Comparison of ENCODE assay signal across 9 cellular contexts in the genomic region with DNA sequence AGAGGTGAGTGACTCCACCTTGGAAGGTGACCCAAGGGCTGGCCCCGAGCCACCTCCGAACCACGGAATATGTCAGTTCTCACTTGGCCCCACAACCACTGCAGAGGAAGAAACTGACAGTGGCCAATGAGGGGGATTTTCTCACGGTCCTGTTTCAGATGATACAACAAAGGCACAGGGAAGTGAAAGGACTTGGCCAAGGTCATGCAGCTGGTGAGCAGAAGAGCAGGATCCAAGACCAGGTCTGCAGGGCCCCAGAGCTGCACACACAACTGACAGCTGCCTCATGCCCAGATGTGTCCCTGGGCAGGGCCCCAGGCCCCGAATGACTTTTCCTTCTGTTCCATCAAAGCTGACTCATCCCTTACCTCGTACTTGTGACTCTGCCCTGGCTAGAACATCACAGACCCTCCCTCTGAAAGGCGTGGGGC. TPM values are rescaled to one million over a fixed set of nuclear protein-coding genes. Genes with fewer than 3 reads are reported as not detected.
DNase-seq lines count a peak whose midpoint lies in the region; ATAC-seq and TF ChIP-seq lines count a peak whose summit lies in the region.
"Had no signal": no experiment of that assay in that cellular context is flagged by ENCODE, and none has a peak within 500 bp of the region (broad histone marks: within the 10 kb centered on the region; RNA-seq: fewer than 3 reads in every experiment).

No MANE protein-coding gene starts in this region.

- intact Hi-C loops in activated CD4-positive, alpha-beta memory T cell treated with anti-CD3 and anti-CD28 coated beads for 36 hours (cut with micrococcal nuclease) = no loop called here
- intact Hi-C loops in Caco-2 (cut with micrococcal nuclease; ENCODE audit: unreplicated experiment) = no loop called here
- intact Hi-C loops in CD8-positive, alpha-beta T cell (cut with DNase I, micrococcal nuclease) = no loop called here

- ATAC-seq in HG03060 (IDR thresholded peaks at IDR 0.05; ENCODE audit: low read depth, unreplicated experiment) = peak; percentile 56
- peak; percentile 92 for ATAC-seq in stimulated activated memory B cell treated with anti-CD40 and anti-IgM and Interleukin-4, amounts not matched to agents 10 μg/mL and 1 μg/mL and 100 μg/mL, for 72 hours
- ATAC-seq in CD8-positive, alpha-beta T cell = no peak
- ATAC-seq: Panc1 had no signal

- peak; percentile 46 for DNase-seq in activated CD4-positive, alpha-beta memory T cell treated with anti-CD3 and anti-CD28 coated beads for 36 hours
- DNase-seq in activated CD4-positive, alpha-beta memory T cell treated with anti-CD3 and anti-CD28 coated beads, Interleukin-2, amount 10 ng/mL, durations not matched to agents 7 days and 5 days = no peak
- peak; percentile 62 for DNase-seq in astrocyte of the hippocampus (ENCODE audit: low read depth, low spot score)
- DNase-seq in mesothelial cell of epicardium (ENCODE audit: low spot score in 2 of 2, unreplicated experiment in 2 of 2) = no peak
- DNase-seq in Caco-2 = no peak
- DNase-seq in CD8-positive, alpha-beta T cell = no peak

- CTCF ChIA-PET in activated CD4-positive, alpha-beta memory T cell treated with anti-CD3 and anti-CD28 coated beads for 36 hours (lab: Charles Lee) = interaction anchor here (1.9 to 5.0 kb wide), 2 partner anchors 19 to 69 kb away, joined by 4 to 39 read pairs; no protein-coding TSS in a partner anchor
- CTCF ChIA-PET in activated CD4-positive, alpha-beta memory T cell treated with anti-CD3 and anti-CD28 coated beads, Interleukin-2, amount 10 ng/mL, durations not matched to agents 7 days and 5 days (lab: Charles Lee) = interaction anchor here (1.4 to 1.8 kb wide), 2 partner anchors 20 kb away, joined by 4 read pairs; no protein-coding TSS in a partner anchor
- CTCF ChIA-PET in Caco-2 (lab: Charles Lee) = interaction anchor here (1.3 kb wide), 1 partner anchor 20 kb away, joined by 3 read pairs; no protein-coding TSS in a partner anchor
- CTCF ChIA-PET in CD8-positive, alpha-beta T cell (lab: Charles Lee) = interaction anchor here (0.6 to 11.5 kb wide), 4 partner anchors 18 to 73 kb away, joined by 3 to 86 read pairs (median 4); no protein-coding TSS in a partner anchor

- no peaks in the 10 kb centered on the region for H3K27me3 Mint-ChIP-seq in activated CD4-positive, alpha-beta memory T cell treated with anti-CD3 and anti-CD28 coated beads for 36 hours
- no peaks in the 10 kb centered on the region for H3K27me3 Mint-ChIP-seq in activated CD4-positive, alpha-beta memory T cell treated with anti-CD3 and anti-CD28 coated beads, Interleukin-2, amount 10 ng/mL, durations not matched to agents 7 days and 5 days
- no peaks in the 10 kb centered on the region for H3K27me3 Mint-ChIP-seq in stimulated activated memory B cell treated with anti-CD40 and anti-IgM and Interleukin-4, amounts not matched to agents 10 μg/mL and 1 μg/mL and 100 μg/mL, for 72 hours
- no peaks in the 10 kb centered on the region for H3K27me3 Mint-ChIP-seq in mesothelial cell of epicardium (ENCODE audit: low read depth)
- H3K27me3 Mint-ChIP-seq in Caco-2 (ENCODE audit: insufficient read depth, unreplicated experiment) = no peaks in the 10 kb centered on the region
- no peaks in the 10 kb centered on the region for H3K27me3 Mint-ChIP-seq in CD8-positive, alpha-beta T cell (ENCODE audit: low read depth)

- no peak overlapping the region for H3K4me3 ChIP-seq in Caco-2 (ENCODE audit: low read depth, low read length)
- no peak overlapping the region for H3K4me3 ChIP-seq in CD8-positive, alpha-beta T cell (ENCODE audit: low read depth, low read length)

- no peaks in the 10 kb centered on the region for H3K27me3 ChIP-seq in Caco-2 (replicated peaks; ENCODE audit: control insufficient read depth, insufficient read depth, low read length)
- no peaks in the 10 kb centered on the region for H3K27me3 ChIP-seq in CD8-positive, alpha-beta T cell (ENCODE audit: insufficient read depth, low read length)

- no peaks in the 10 kb centered on the region for H3K9me3 ChIP-seq in Caco-2
- H3K9me3 ChIP-seq in CD8-positive, alpha-beta T cell (ENCODE audit: low read length) = no peaks in the 10 kb centered on the region

- H3K36me3 Mint-ChIP-seq in activated CD4-positive, alpha-beta memory T cell treated with anti-CD3 and anti-CD28 coated beads for 36 hours = peaks cover 21% of the 10 kb centered on the region
- peaks cover 52% of the 10 kb centered on the region for H3K36me3 Mint-ChIP-seq in activated CD4-positive, alpha-beta memory T cell treated with anti-CD3 and anti-CD28 coated beads, Interleukin-2, amount 10 ng/mL, durations not matched to agents 7 days and 5 days (ENCODE audit: low read depth)
- H3K36me3 Mint-ChIP-seq in stimulated activated memory B cell treated with anti-CD40 and anti-IgM and Interleukin-4, amounts not matched to agents 10 μg/mL and 1 μg/mL and 100 μg/mL, for 72 hours = peaks cover 68% of the 10 kb centered on the region
- H3K36me3 Mint-ChIP-seq in mesothelial cell of epicardium (peaks cover 27% of the 10 kb centered on the region), Caco-2 (ENCODE audit: insufficient read depth, unreplicated experiment) (peaks cover 20% of the 10 kb centered on the region)
- peaks cover 68% of the 10 kb centered on the region for H3K36me3 Mint-ChIP-seq in CD8-positive, alpha-beta T cell

- H3K36me3 ChIP-seq in Caco-2 (ENCODE audit: control insufficient read depth, insufficient read depth, low read length) = no peaks in the 10 kb centered on the region
- peaks cover 29% of the 10 kb centered on the region for H3K36me3 ChIP-seq in CD8-positive, alpha-beta T cell (ENCODE audit: insufficient read depth, low read length)

- BruUV-seq in Caco-2 (replicated peaks; lab: Mats Ljungman, UMichigan) = no TSS peak

- no peak overlapping the region for H3K27ac ChIP-seq in CD8-positive, alpha-beta T cell (ENCODE audit: low read depth, low read length)

- H3K9me3 Mint-ChIP-seq in activated CD4-positive, alpha-beta memory T cell treated with anti-CD3 and anti-CD28 coated beads for 36 hours = no peaks in the 10 kb centered on the region
- no peaks in the 10 kb centered on the region for H3K9me3 Mint-ChIP-seq in activated CD4-positive, alpha-beta memory T cell treated with anti-CD3 and anti-CD28 coated beads, Interleukin-2, amount 10 ng/mL, durations not matched to agents 7 days and 5 days
- H3K9me3 Mint-ChIP-seq in stimulated activated memory B cell treated with anti-CD40 and anti-IgM and Interleukin-4, amounts not matched to agents 10 μg/mL and 1 μg/mL and 100 μg/mL, for 72 hours = no peaks in the 10 kb centered on the region
- H3K9me3 Mint-ChIP-seq in mesothelial cell of epicardium (no peaks in the 10 kb centered on the region), Caco-2 (ENCODE audit: unreplicated experiment) (no peaks in the 10 kb centered on the region)
- no peaks in the 10 kb centered on the region for H3K9me3 Mint-ChIP-seq in CD8-positive, alpha-beta T cell

- peak overlapping the region; percentile 38 for H3K27ac Mint-ChIP-seq in activated CD4-positive, alpha-beta memory T cell treated with anti-CD3 and anti-CD28 coated beads for 36 hours
- no peak overlapping the region for H3K27ac Mint-ChIP-seq in activated CD4-positive, alpha-beta memory T cell treated with anti-CD3 and anti-CD28 coated beads, Interleukin-2, amount 10 ng/mL, durations not matched to agents 7 days and 5 days
- no peak overlapping the region for H3K27ac Mint-ChIP-seq in stimulated activated memory B cell treated with anti-CD40 and anti-IgM and Interleukin-4, amounts not matched to agents 10 μg/mL and 1 μg/mL and 100 μg/mL, for 72 hours
- H3K27ac Mint-ChIP-seq in mesothelial cell of epicardium = no peak overlapping the region
- H3K27ac Mint-ChIP-seq in Caco-2 (ENCODE audit: unreplicated experiment) = no peak overlapping the region
- no peak overlapping the region for H3K27ac Mint-ChIP-seq in CD8-positive, alpha-beta T cell

- no peak overlapping the region for H3K4me3 Mint-ChIP-seq in activated CD4-positive, alpha-beta memory T cell treated with anti-CD3 and anti-CD28 coated beads for 36 hours
- H3K4me3 Mint-ChIP-seq in activated CD4-positive, alpha-beta memory T cell treated with anti-CD3 and anti-CD28 coated beads, Interleukin-2, amount 10 ng/mL, durations not matched to agents 7 days and 5 days = no peak overlapping the region
- no peak overlapping the region for H3K4me3 Mint-ChIP-seq in stimulated activated memory B cell treated with anti-CD40 and anti-IgM and Interleukin-4, amounts not matched to agents 10 μg/mL and 1 μg/mL and 100 μg/mL, for 72 hours
- H3K4me3 Mint-ChIP-seq in mesothelial cell of epicardium (no peak overlapping the region), Caco-2 (ENCODE audit: unreplicated experiment) (no peak overlapping the region)
- H3K4me3 Mint-ChIP-seq in CD8-positive, alpha-beta T cell = no peak overlapping the region

- H3K4me1 Mint-ChIP-seq in activated CD4-positive, alpha-beta memory T cell treated with anti-CD3 and anti-CD28 coated beads for 36 hours (ENCODE audit: low read depth) = peaks cover 32% of the 10 kb centered on the region
- H3K4me1 Mint-ChIP-seq in activated CD4-positive, alpha-beta memory T cell treated with anti-CD3 and anti-CD28 coated beads, Interleukin-2, amount 10 ng/mL, durations not matched to agents 7 days and 5 days = peaks cover 27% of the 10 kb centered on the region
- peaks cover 20% of the 10 kb centered on the region for H3K4me1 Mint-ChIP-seq in stimulated activated memory B cell treated with anti-CD40 and anti-IgM and Interleukin-4, amounts not matched to agents 10 μg/mL and 1 μg/mL and 100 μg/mL, for 72 hours
- peaks cover 16% of the 10 kb centered on the region for H3K4me1 Mint-ChIP-seq in mesothelial cell of epicardium
- no peaks in the 10 kb centered on the region for H3K4me1 Mint-ChIP-seq in Caco-2 (ENCODE audit: low read depth, unreplicated experiment)
- H3K4me1 Mint-ChIP-seq in CD8-positive, alpha-beta T cell (ENCODE audit: low read depth) = peaks cover 13% of the 10 kb centered on the region

- H3K4me1 ChIP-seq in Caco-2 = no peaks in the 10 kb centered on the region
- H3K4me1 ChIP-seq in CD8-positive, alpha-beta T cell (ENCODE audit: insufficient read depth, low read length) = peaks cover 18% of the 10 kb centered on the region

- POLR2A ChIA-PET in activated CD4-positive, alpha-beta memory T cell treated with anti-CD3 and anti-CD28 coated beads for 36 hours (lab: Charles Lee) = interaction anchor here (1.1 kb wide), 2 partner anchors 36 to 43 kb away, joined by 3 to 5 read pairs; partner anchors contain the start of gene SH3D21
- POLR2A ChIA-PET in activated CD4-positive, alpha-beta memory T cell treated with anti-CD3 and anti-CD28 coated beads, Interleukin-2, amount 10 ng/mL, durations not matched to agents 7 days and 5 days (lab: Charles Lee) = interaction anchor here (1.5 to 3.8 kb wide), 2 partner anchors 18 to 38 kb away, joined by 4 to 24 read pairs; no protein-coding TSS in a partner anchor
- POLR2A ChIA-PET in Caco-2 (lab: Charles Lee) = no interaction called here
- POLR2A ChIA-PET in CD8-positive, alpha-beta T cell (lab: Charles Lee) = interaction anchor here (1.4 kb wide), 1 partner anchor 36 kb away, joined by 3 read pairs; the partner anchor contains the start of gene STK40

- TF ChIP-seq CTCF in mesothelial cell of epicardium (IDR thresholded peaks at IDR 0.05; ENCODE audit: unreplicated experiment) (no peak), Caco-2 (IDR thresholded peaks at IDR 0.05; ENCODE audit: insufficient read depth in 1 of 2, low read depth in 1 of 2, low read length in 1 of 2, severe bottlenecking in 1 of 2, unreplicated experiment in 1 of 2) (no peak)
- TF ChIP-seq CTCF in CD8-positive, alpha-beta T cell (IDR thresholded peaks at IDR 0.05) = no peak

RNA-seq across cellular contexts. Expression of gene EVA1B, which starts 25.8 kb away (rescaled TPM):
- total RNA-seq in activated CD4-positive, alpha-beta memory T cell treated with anti-CD3 and anti-CD28 coated beads for 36 hours = 10 to 100 TPM; 11.6 to 12.8 TPM
- 10 to 100 TPM; 25.5 to 28.7 TPM for total RNA-seq in activated CD4-positive, alpha-beta memory T cell treated with anti-CD3 and anti-CD28 coated beads, Interleukin-2, amount 10 ng/mL, durations not matched to agents 7 days and 5 days
- total RNA-seq in mesothelial cell of epicardium (78.1 to 80.4 TPM (median 80.4 TPM) in 3 replicates), Caco-2 (2022) (4.1 and 5.5 TPM in 2 replicates)
- 1 to 10 TPM in 1 of 2 experiments, under 1 TPM in 1; 0.97 to 1.2 TPM for total RNA-seq in CD8-positive, alpha-beta T cell

RNA-seq across cellular contexts. Expression of gene STK40, which starts 36.5 kb away (rescaled TPM):
- 10 to 100 TPM; 57.3 to 57.4 TPM for total RNA-seq in activated CD4-positive, alpha-beta memory T cell treated with anti-CD3 and anti-CD28 coated beads for 36 hours
- total RNA-seq in activated CD4-positive, alpha-beta memory T cell treated with anti-CD3 and anti-CD28 coated beads, Interleukin-2, amount 10 ng/mL, durations not matched to agents 7 days and 5 days = 10 to 100 TPM; 75.2 to 76.8 TPM
- total RNA-seq in mesothelial cell of epicardium (40.1 to 43.6 TPM (median 42.7 TPM) in 3 replicates), Caco-2 (2022) (26.7 and 29.7 TPM in 2 replicates)
- 10 to 100 TPM; 13.4 to 16.9 TPM for total RNA-seq in CD8-positive, alpha-beta T cell

RNA-seq across cellular contexts. Expression of gene SH3D21, which starts 43.1 kb away (rescaled TPM):
- 10 to 100 TPM; 16.9 to 18.1 TPM for total RNA-seq in activated CD4-positive, alpha-beta memory T cell treated with anti-CD3 and anti-CD28 coated beads for 36 hours
- 10 to 100 TPM; 18.9 to 19.3 TPM for total RNA-seq in activated CD4-positive, alpha-beta memory T cell treated with anti-CD3 and anti-CD28 coated beads, Interleukin-2, amount 10 ng/mL, durations not matched to agents 7 days and 5 days
- total RNA-seq in mesothelial cell of epicardium (44.3 to 47.1 TPM (median 47.0 TPM) in 3 replicates), Caco-2 (2022) (12.1 and 12.4 TPM in 2 replicates)
- 1 to 10 TPM; 2.1 to 2.2 TPM for total RNA-seq in CD8-positive, alpha-beta T cell

RNA-seq across cellular contexts. Expression of gene LSM10, which starts 48.5 kb away (rescaled TPM):
- 10 to 100 TPM; 46.0 to 47.0 TPM for total RNA-seq in activated CD4-positive, alpha-beta memory T cell treated with anti-CD3 and anti-CD28 coated beads for 36 hours
- 10 to 100 TPM; 41.4 TPM for total RNA-seq in activated CD4-positive, alpha-beta memory T cell treated with anti-CD3 and anti-CD28 coated beads, Interleukin-2, amount 10 ng/mL, durations not matched to agents 7 days and 5 days
- total RNA-seq in mesothelial cell of epicardium (24.7 to 26.1 TPM (median 26.0 TPM) in 3 replicates), Caco-2 (2022) (19.6 and 20.7 TPM in 2 replicates)
- total RNA-seq in CD8-positive, alpha-beta T cell = 10 to 100 TPM; 20.9 to 21.4 TPM

Comparison
In these comparisons a context has a peak if more than half of its experiments do, and no peak if none do; other contexts are left out.
1. DNase-seq: peak in activated CD4-positive, alpha-beta memory T cell treated with anti-CD3 and anti-CD28 coated beads for 36 hours (single experiment) and astrocyte of the hippocampus (single experiment); none in activated CD4-positive, alpha-beta memory T cell treated with anti-CD3 and anti-CD28 coated beads, Interleukin-2, amount 10 ng/mL, durations not matched to agents 7 days and 5 days (single experiment), mesothelial cell of epicardium (0 of 2), Caco-2 (0 of 2) and CD8-positive, alpha-beta T cell (0 of 7).